ENCODE assay signal across 8 cellular contexts in the genomic region with DNA sequence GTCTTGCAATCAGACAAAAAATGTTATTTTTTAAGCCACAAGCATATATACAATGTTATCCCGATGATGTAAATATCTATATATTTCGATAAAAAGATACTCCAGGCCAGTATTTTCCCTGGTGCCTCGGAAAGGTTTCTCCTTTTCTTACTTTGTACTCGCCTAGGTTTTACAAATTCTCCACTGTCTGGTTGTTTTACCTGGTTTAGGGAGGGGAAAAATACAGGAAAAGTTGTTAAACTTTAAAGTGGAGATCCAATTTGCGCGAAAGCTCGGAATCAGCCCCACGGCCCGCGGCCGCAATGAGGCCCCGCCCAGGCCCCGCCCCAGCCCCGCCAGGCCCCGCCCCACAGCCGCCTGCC. TPM values are rescaled to one million over a fixed set of nuclear protein-coding genes. Genes with fewer than 3 reads are reported as not detected.
A peak's percentile ranks its signal among the peaks of the same experiment; 100 is the strongest.
DNase-seq lines count a peak whose midpoint lies in the region; ATAC-seq, FAIRE-seq and TF ChIP-seq lines count a peak whose summit lies in the region.

No MANE protein-coding gene starts in this region.

- peaks cover 0 to 8% of the 10 kb centered on the region in 2 experiments; a peak in 3 of 5 replicates for H3K27me3 ChIP-seq in HepG2 (ENCODE audit: control insufficient read depth in 1 of 2, insufficient read depth in 2 of 2, low read length in 2 of 2)
- H3K27me3 ChIP-seq in thyroid gland: no peaks in the 10 kb centered on the region

- peak overlapping the region; percentile 76 for H3K4me3 Mint-ChIP-seq in activated T-cell treated with anti-CD3 and anti-CD28 coated beads, Interleukin-2, amount 50 U/mL, for 4 hours

- H3K9me3 ChIP-seq in HepG2 (ENCODE audit: low read length) (no peaks in the 10 kb centered on the region), thyroid gland (no peaks in the 10 kb centered on the region)

- WGBS in HepG2 (ENCODE audit: low lambda C conversion rate): under 1% methylated on average over 14 of the region's 16 CpGs
- WGBS in thyroid gland, 2 donors: 3 to 4% methylated on average over 16 of the region's 16 CpGs

- no peaks in the 10 kb centered on the region for H3K36me3 Mint-ChIP-seq in activated T-cell treated with anti-CD3 and anti-CD28 coated beads, Interleukin-2, amount 50 U/mL, for 4 hours (ENCODE audit: insufficient read depth)

- TF ChIP-seq EP300 in HepG2 (IDR thresholded peaks at IDR 0.05; ENCODE audit: low read depth in 2 of 2, low read length in 2 of 2): no peak
- no peak for TF ChIP-seq EP300 in HepG2 (CRISPR knock-in tag; IDR thresholded peaks at IDR 0.05; ENCODE audit: borderline replicate concordance)

- no peak for ATAC-seq in activated T-cell treated with anti-CD3 and anti-CD28 coated beads, Interleukin-2, amount 50 U/mL, for 4 hours
- no peak for ATAC-seq in HepG2

- intact Hi-C loops in HepG2 (cut with micrococcal nuclease; ENCODE audit: unreplicated experiment) (loop anchor here (5.0 kb wide), 1 partner anchor 38 kb away; no protein-coding TSS in a partner anchor), thyroid gland (cut with DNase I) (no loop called here)

- TF ChIP-seq RAD21 in HepG2 (CRISPR knock-in tag; IDR thresholded peaks at IDR 0.05): no peak

- H3K79me2 ChIP-seq in HepG2 (ENCODE audit: insufficient read depth, low read length): no peaks in the 10 kb centered on the region

- POLR2A ChIA-PET in HepG2 (lab: Yijun Ruan, JAX): interaction anchor here (1.0 to 2.4 kb wide), 11 partner anchors 8 to 261 kb away, joined by 3 to 41 read pairs (median 5); a partner anchor contains a TSS

- H3K36me3 ChIP-seq in HepG2 (replicated peaks in 1 of 2; ENCODE audit: control insufficient read depth in 1 of 2, insufficient read depth in 2 of 2, low read length in 2 of 2): no peaks in the 10 kb centered on the region
- no peaks in the 10 kb centered on the region for H3K36me3 ChIP-seq in thyroid gland

- TF ChIP-seq CTCF in astrocyte of the cerebellum (IDR thresholded peaks at IDR 0.05; ENCODE audit: low read depth, low read length, missing control alignments): no peak
- TF ChIP-seq CTCF in HepG2 (CRISPR knock-in tag; IDR thresholded peaks at IDR 0.05): no peak
- TF ChIP-seq CTCF in thyroid gland (IDR thresholded peaks at IDR 0.05): no peak

- peak overlapping the region; percentile 62 for H3K9ac ChIP-seq in HepG2 (ENCODE audit: insufficient read depth, low read depth, low read length)

- FAIRE-seq in HepG2 (lab: Jason Lieb, UNC): no peak

- BruUV-seq in HepG2 (replicated peaks; lab: Mats Ljungman, UMichigan): no TSS peak

- H3K4me2 ChIP-seq in HepG2 (ENCODE audit: low read depth, low read length): peak overlapping the region; percentile 73

- H3K4me1 Mint-ChIP-seq in activated T-cell treated with anti-CD3 and anti-CD28 coated beads, Interleukin-2, amount 50 U/mL, for 4 hours (ENCODE audit: low read depth): peaks cover 17% of the 10 kb centered on the region

- CTCF ChIA-PET in HepG2 (lab: Yijun Ruan, JAX; ENCODE audit: low intra/inter-chr PET ratio, low total read pairs): interaction anchor here (1.8 kb wide), 1 partner anchor 22 kb away, joined by 7 read pairs; no protein-coding TSS in a partner anchor

- in situ Hi-C loops in astrocyte of the cerebellum (cut with HindIII; ENCODE audit: low sequenced_read_pairs) (no loop called here), HepG2 (cut with HindIII; ENCODE audit: extremely low pct_ligation_motif_present, low pct_unique_long_range_greater_than_20kb) (loop anchor here (5.0 kb wide), 1 partner anchor 38 kb away; no protein-coding TSS in a partner anchor)

- H4K20me1 ChIP-seq in HepG2 (ENCODE audit: insufficient read depth, low read length): no peaks in the 10 kb centered on the region

- H3K4me3 ChIP-seq in astrocyte of the cerebellum (ENCODE audit: low read depth, low read length): peak overlapping the region; percentile 42
- peak overlapping the region; percentile 68 to 85 (median 69); a peak in 5 of 6 replicates for H3K4me3 ChIP-seq in HepG2 (replicated peaks in 1 of 3; ENCODE audit: insufficient read depth in 1 of 3, low read depth in 2 of 3, low read length in 3 of 3)
- H3K4me3 ChIP-seq in thyroid gland (replicated peaks in 1 of 3): peak overlapping the region in 2 of 3 donors; percentile 28

- H2AFZ ChIP-seq in HepG2 (ENCODE audit: low read length): peak overlapping the region; percentile 51

- H3K4me1 ChIP-seq in HepG2 (ENCODE audit: insufficient read depth, low read length) (peaks cover 45% of the 10 kb centered on the region), thyroid gland (peaks cover 8 to 16% of the 10 kb centered on the region in 2 donors)

- no peaks in the 10 kb centered on the region for H3K9me3 Mint-ChIP-seq in activated T-cell treated with anti-CD3 and anti-CD28 coated beads, Interleukin-2, amount 50 U/mL, for 4 hours

- H3K27me3 Mint-ChIP-seq in activated T-cell treated with anti-CD3 and anti-CD28 coated beads, Interleukin-2, amount 50 U/mL, for 4 hours (ENCODE audit: low read depth): no peaks in the 10 kb centered on the region

- TF ChIP-seq POLR2A in HepG2 (IDR thresholded peaks at IDR 0.05; ENCODE audit: insufficient read depth in 1 of 2, low read depth in 2 of 2, low read length in 2 of 2) (no peak), thyroid gland (IDR thresholded peaks at IDR 0.05) (peak in 1 of 2 donors; percentile 6)

- peak overlapping the region; percentile 47 for H3K27ac ChIP-seq in HepG2 (ENCODE audit: extremely low read length, insufficient read depth, low read length)
- peak overlapping the region; percentile 66 to 81 (median 76) for H3K27ac ChIP-seq in thyroid gland

- no peak for DNase-seq in activated T-cell treated with anti-CD3 and anti-CD28 coated beads, Interleukin-2, amount 50 U/mL, for 4 hours
- DNase-seq in activated T-cell treated with anti-CD3 and anti-CD28 coated beads, Interleukin-2, amount 50 U/mL, for 48 hours: no peak
- DNase-seq in astrocyte of the cerebellum (ENCODE audit: low read depth) (no peak), HepG2 (ENCODE audit: low spot score) (no peak), thyroid gland (no peak), hypothalamus (lab: John Stamatoyannopoulos, UW) (no peak), MV-4-11 (lab: John Stamatoyannopoulos, UW) (no peak)
- no peak for DNase-seq in activated CD8-positive, alpha-beta memory T cell treated with anti-CD3 and anti-CD28 coated beads, Interleukin-2, amount 50 U/mL, for 48 hours

TF ChIP-seq in HepG2, 621 proteins besides CTCF, POLR2A, EP300 and RAD21 (continues in another document):
- TF ChIP-seq, protein P1, sequence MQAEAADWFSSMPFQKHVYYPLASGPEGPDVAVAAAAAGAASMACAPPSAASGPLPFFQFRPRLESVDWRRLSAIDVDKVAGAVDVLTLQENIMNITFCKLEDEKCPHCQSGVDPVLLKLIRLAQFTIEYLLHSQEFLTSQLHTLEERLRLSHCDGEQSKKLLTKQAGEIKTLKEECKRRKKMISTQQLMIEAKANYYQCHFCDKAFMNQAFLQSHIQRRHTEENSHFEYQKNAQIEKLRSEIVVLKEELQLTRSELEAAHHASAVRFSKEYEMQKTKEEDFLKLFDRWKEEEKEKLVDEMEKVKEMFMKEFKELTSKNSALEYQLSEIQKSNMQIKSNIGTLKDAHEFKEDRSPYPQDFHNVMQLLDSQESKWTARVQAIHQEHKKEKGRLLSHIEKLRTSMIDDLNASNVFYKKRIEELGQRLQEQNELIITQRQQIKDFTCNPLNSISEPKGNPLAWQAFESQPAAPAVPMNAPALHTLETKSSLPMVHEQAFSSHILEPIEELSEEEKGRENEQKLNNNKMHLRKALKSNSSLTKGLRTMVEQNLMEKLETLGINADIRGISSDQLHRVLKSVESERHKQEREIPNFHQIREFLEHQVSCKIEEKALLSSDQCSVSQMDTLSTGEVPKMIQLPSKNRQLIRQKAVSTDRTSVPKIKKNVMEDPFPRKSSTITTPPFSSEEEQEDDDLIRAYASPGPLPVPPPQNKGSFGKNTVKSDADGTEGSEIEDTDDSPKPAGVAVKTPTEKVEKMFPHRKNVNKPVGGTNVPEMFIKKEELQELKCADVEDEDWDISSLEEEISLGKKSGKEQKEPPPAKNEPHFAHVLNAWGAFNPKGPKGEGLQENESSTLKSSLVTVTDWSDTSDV (CRISPR knock-in tag; IDR thresholded peaks at IDR 0.05): no peak

RNA-seq across cellular contexts. Expression of a gene that starts 58.4 kb away (rescaled TPM):
- total RNA-seq in activated T-cell treated with anti-CD3 and anti-CD28 coated beads, Interleukin-2, amount 50 U/mL, for 4 hours: under 1 TPM in 1 of 3 donors, not detected in 2; 0.05 TPM
- total RNA-seq in HepG2 (2016; rRNA removed; fragmentation: Illumina TruSeq; extraction: Trizol) (0.09 and 0.24 TPM in 2 replicates), thyroid gland (1 to 10 TPM in 2 of 4 donors, under 1 TPM in 1, not detected in 1; 0.83 to 4.3 (median 2.5) TPM)
- 0.09 TPM in 1 of 2 replicates, not detected in the other for total RNA-seq in HepG2 (2016; cell fraction: cytosol; rRNA removed; fragmentation: Illumina TruSeq; extraction: Trizol; ENCODE audit: low read depth)
- 0.06 and 0.33 TPM in 2 replicates for total RNA-seq in HepG2 (2016; cell fraction: insoluble cytoplasmic fraction; rRNA removed; fragmentation: Illumina TruSeq; extraction: Trizol)
- total RNA-seq in HepG2 (2016; cell fraction: membrane; rRNA removed; fragmentation: Illumina TruSeq; extraction: Trizol): 0.10 and 0.12 TPM in 2 replicates
- total RNA-seq in HepG2 (2016; cell fraction: nucleus; rRNA removed; fragmentation: Illumina TruSeq; extraction: Trizol): not detected in 2 replicates
- polyA plus RNA-seq in HepG2 (2011; rRNA removed): 0.04 TPM in 1 of 2 replicates, not detected in the other
- 0.08 and 0.17 TPM in 2 replicates for polyA plus RNA-seq in HepG2 (2011; cell fraction: cytosol; rRNA removed)
- polyA plus RNA-seq in HepG2 (2011; cell fraction: nucleus; rRNA removed): 0.05 and 0.08 TPM in 2 replicates
- 0.08 TPM in 1 of 2 replicates, not detected in the other for polyA plus RNA-seq in HepG2 (2012)
- polyA plus RNA-seq in HepG2 (2016; cell fraction: cytosol; fragmentation: Illumina TruSeq; extraction: Trizol; ENCODE audit: low read depth): 0.07 and 0.10 TPM in 2 replicates
- polyA plus RNA-seq in HepG2 (2016; cell fraction: insoluble cytoplasmic fraction; fragmentation: Illumina TruSeq; extraction: Trizol; ENCODE audit: low read depth): 0.27 and 0.40 TPM in 2 replicates
- 0.12 and 0.22 TPM in 2 replicates for polyA plus RNA-seq in HepG2 (2016; cell fraction: membrane; fragmentation: Illumina TruSeq; extraction: Trizol; ENCODE audit: low read depth)
- polyA plus RNA-seq in HepG2 (2016; cell fraction: nucleus; fragmentation: Illumina TruSeq; extraction: Trizol; ENCODE audit: insufficient read depth, low read depth): 0.25 and 0.30 TPM in 2 replicates
- 0.30 and 2.8 TPM in 2 replicates for polyA minus RNA-seq in HepG2 (2011; rRNA and poly(A)+ RNA removed; ENCODE audit: low replicate concordance)
- polyA minus RNA-seq in HepG2 (2011; cell fraction: cytosol; rRNA and poly(A)+ RNA removed): 0.20 TPM in 1 of 2 replicates, not detected in the other
- polyA minus RNA-seq in HepG2 (2011; cell fraction: nucleus; rRNA and poly(A)+ RNA removed): not detected in 2 replicates
